Comparison of ENCODE assay signal across 1 cellular context in genomic region chr12:10613334-10614055, GRCh38.
A peak's percentile ranks its signal among the peaks of the same experiment; 100 is the strongest.
TF ChIP-seq lines count a peak whose summit lies in the region.

MAGOHB (minus strand) TSS chr12:10613609; CDS start chr12:10613532, 77 bp downstream.

TF ChIP-seq in WTC11, 78 proteins besides CTCF, POLR2A, EP300 and RAD21 (continued from another document):
- TF ChIP-seq, protein P1, sequence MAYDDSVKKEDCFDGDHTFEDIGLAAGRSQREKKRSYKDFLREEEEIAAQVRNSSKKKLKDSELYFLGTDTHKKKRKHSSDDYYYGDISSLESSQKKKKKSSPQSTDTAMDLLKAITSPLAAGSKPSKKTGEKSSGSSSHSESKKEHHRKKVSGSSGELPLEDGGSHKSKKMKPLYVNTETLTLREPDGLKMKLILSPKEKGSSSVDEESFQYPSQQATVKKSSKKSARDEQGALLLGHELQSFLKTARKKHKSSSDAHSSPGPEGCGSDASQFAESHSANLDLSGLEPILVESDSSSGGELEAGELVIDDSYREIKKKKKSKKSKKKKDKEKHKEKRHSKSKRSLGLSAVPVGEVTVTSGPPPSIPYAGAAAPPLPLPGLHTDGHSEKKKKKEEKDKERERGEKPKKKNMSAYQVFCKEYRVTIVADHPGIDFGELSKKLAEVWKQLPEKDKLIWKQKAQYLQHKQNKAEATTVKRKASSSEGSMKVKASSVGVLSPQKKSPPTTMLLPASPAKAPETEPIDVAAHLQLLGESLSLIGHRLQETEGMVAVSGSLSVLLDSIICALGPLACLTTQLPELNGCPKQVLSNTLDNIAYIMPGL (CRISPR knock-in tag; IDR thresholded peaks at IDR 0.05) = peak; percentile 73; the same call in 1 of the 2 replicates
- no peak for TF ChIP-seq ZNF121 (CRISPR knock-in tag; IDR thresholded peaks at IDR 0.05)
- TF ChIP-seq, protein P2, sequence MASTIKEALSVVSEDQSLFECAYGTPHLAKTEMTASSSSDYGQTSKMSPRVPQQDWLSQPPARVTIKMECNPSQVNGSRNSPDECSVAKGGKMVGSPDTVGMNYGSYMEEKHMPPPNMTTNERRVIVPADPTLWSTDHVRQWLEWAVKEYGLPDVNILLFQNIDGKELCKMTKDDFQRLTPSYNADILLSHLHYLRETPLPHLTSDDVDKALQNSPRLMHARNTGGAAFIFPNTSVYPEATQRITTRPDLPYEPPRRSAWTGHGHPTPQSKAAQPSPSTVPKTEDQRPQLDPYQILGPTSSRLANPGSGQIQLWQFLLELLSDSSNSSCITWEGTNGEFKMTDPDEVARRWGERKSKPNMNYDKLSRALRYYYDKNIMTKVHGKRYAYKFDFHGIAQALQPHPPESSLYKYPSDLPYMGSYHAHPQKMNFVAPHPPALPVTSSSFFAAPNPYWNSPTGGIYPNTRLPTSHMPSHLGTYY (CRISPR knock-in tag; IDR thresholded peaks at IDR 0.05) = no peak
- TF ChIP-seq CBFB (CRISPR knock-in tag; IDR thresholded peaks at IDR 0.05; ENCODE audit: low read depth) = 0 out of 2 replicates have a peak, but pooled peaks have one; percentile 79
- TF ChIP-seq, protein P3, sequence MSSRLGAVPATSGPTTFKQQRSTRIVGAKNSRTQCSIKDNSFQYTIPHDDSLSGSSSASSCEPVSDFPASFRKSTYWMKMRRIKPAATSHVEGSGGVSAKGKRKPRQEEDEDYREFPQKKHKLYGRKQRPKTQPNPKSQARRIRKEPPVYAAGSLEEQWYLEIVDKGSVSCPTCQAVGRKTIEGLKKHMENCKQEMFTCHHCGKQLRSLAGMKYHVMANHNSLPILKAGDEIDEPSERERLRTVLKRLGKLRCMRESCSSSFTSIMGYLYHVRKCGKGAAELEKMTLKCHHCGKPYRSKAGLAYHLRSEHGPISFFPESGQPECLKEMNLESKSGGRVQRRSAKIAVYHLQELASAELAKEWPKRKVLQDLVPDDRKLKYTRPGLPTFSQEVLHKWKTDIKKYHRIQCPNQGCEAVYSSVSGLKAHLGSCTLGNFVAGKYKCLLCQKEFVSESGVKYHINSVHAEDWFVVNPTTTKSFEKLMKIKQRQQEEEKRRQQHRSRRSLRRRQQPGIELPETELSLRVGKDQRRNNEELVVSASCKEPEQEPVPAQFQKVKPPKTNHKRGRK (CRISPR knock-in tag; IDR thresholded peaks at IDR 0.05; ENCODE audit: borderline replicate concordance) = no peak
- TF ChIP-seq, protein P4, sequence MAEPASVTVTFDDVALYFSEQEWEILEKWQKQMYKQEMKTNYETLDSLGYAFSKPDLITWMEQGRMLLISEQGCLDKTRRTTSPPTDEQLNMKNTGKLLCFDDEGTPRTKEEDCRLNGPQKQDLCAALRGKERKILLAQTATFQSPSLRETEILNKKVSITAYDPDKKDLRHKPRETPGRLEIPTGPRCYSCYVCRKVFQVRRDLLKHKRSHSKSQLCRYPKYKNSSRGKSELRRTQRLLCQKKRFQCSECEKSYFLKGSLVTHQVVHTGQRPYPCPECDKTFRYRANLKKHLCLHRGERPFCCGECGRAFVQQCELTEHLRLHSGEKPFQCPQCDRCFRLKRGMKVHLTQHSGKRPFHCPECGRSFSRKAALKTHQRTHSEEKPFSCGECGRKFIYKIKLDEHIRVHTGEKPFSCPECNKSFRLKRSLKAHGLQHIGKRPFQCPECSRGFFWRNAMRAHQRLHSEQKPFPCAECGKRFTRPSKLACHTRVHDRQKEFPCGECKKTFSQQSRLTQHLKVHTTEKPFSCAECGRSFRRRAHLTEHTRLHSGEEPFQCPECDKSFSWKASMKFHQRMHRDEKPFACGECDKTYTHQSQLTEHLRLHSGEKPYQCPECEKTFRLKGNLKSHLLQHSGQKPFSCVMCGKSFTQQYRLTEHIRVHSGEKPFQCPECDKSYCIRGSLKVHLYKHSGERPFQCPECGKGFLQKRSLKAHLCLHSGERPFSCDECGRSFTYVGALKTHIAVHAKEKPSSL (CRISPR knock-in tag; conservative IDR thresholded peaks at IDR 0.05) = no peak
- peak; percentile 24; the same call in 1 of the 2 replicates for TF ChIP-seq ESRRA (CRISPR knock-in tag; IDR thresholded peaks at IDR 0.05; ENCODE audit: borderline replicate concordance)
- no peak for TF ChIP-seq NFYB (CRISPR knock-in tag; conservative IDR thresholded peaks at IDR 0.05; ENCODE audit: low read depth)
- peak; percentile 70 for TF ChIP-seq MYBL2 (CRISPR knock-in tag; IDR thresholded peaks at IDR 0.05)
- TF ChIP-seq ZNF416 (CRISPR knock-in tag; IDR thresholded peaks at IDR 0.05) = no peak; the same call in 1 of the 2 replicates
- TF ChIP-seq SOX15 (CRISPR knock-in tag; IDR thresholded peaks at IDR 0.05) = no peak
- TF ChIP-seq FOXP4 (CRISPR knock-in tag; IDR thresholded peaks at IDR 0.05) = no peak; the same call in 1 of the 2 replicates
- TF ChIP-seq GTF2I (CRISPR knock-in tag; conservative IDR thresholded peaks at IDR 0.05) = no peak
- no peak for TF ChIP-seq ZNF263 (CRISPR knock-in tag; IDR thresholded peaks at IDR 0.05; ENCODE audit: low read depth)
